In genomic region chr11:130243816-130244215, GRCh38 we compare ENCODE assay signal across 10 cellular contexts.
DNase-seq lines count a peak whose midpoint lies in the region; ATAC-seq and TF ChIP-seq lines count a peak whose summit lies in the region.
"Had no signal": no experiment of that assay in that cellular context is flagged by ENCODE, and none has a peak within 500 bp of the region (broad histone marks: within the 10 kb centered on the region; RNA-seq: fewer than 3 reads in every experiment).

No MANE protein-coding gene starts in this region.

- no peak for TF ChIP-seq POLR2A in gastroesophageal sphincter (IDR thresholded peaks at IDR 0.05)

- peaks cover 0 to 8% of the 10 kb centered on the region in 2 donors for H3K36me3 ChIP-seq in gastroesophageal sphincter

- ATAC-seq in GM19372 (IDR thresholded peaks at IDR 0.05; ENCODE audit: low read depth, unreplicated experiment) (peak; percentile 81), HG02981 (IDR thresholded peaks at IDR 0.05; ENCODE audit: unreplicated experiment) (peak; percentile 72), gastroesophageal sphincter (no peak)

- peak overlapping the region; percentile 60 for H3K27ac Mint-ChIP-seq in T-helper 2 cell treated with Interferon-gamma antibody and Interleukin-4, amounts not matched to agents 5 μg/mL and 100 μg/mL, for 36 hours
- H3K27ac Mint-ChIP-seq: brain had no signal

- no peaks in the 10 kb centered on the region for H3K9me3 Mint-ChIP-seq in T-helper 2 cell treated with Interferon-gamma antibody and Interleukin-4, amounts not matched to agents 5 μg/mL and 100 μg/mL, for 36 hours
- H3K9me3 Mint-ChIP-seq: brain had no signal

- H3K27ac ChIP-seq in gastroesophageal sphincter: no peak overlapping the region

- DNase-seq in T-helper 2 cell treated with Interferon-gamma antibody and Interleukin-4, amounts not matched to agents 5 μg/mL and 100 μg/mL, for 36 hours (ENCODE audit: low spot score): no peak
- no peak for DNase-seq in NCI-H2081 (lab: John Stamatoyannopoulos, UW)
- no peak for DNase-seq in DMS 273 treated with DMSO at 0.1 percent for 48 hours (lab: John Stamatoyannopoulos, UW)
- no peak for DNase-seq in HT-29 (ENCODE audit: low spot score)
- DNase-seq: NCI-H1105 treated with DMSO at 0.1 percent for 48 hours had no signal

- H3K27me3 Mint-ChIP-seq in T-helper 2 cell treated with Interferon-gamma antibody and Interleukin-4, amounts not matched to agents 5 μg/mL and 100 μg/mL, for 36 hours (ENCODE audit: low read depth): no peaks in the 10 kb centered on the region
- H3K27me3 Mint-ChIP-seq: brain had no signal

- no peaks in the 10 kb centered on the region for H3K27me3 ChIP-seq in gastroesophageal sphincter

- peaks cover 0 to 14% (median 6%) of the 10 kb centered on the region in 3 donors for H3K4me1 ChIP-seq in gastroesophageal sphincter

- 56 to 75% methylated on average over 2 of the region's 2 CpGs for WGBS in gastroesophageal sphincter (ENCODE audit: low coverage in 1 of 2), 2 donors

- no peaks in the 10 kb centered on the region for H3K9me3 ChIP-seq in gastroesophageal sphincter

- H3K4me3 Mint-ChIP-seq in T-helper 2 cell treated with Interferon-gamma antibody and Interleukin-4, amounts not matched to agents 5 μg/mL and 100 μg/mL, for 36 hours: peak overlapping the region; percentile 24
- H3K4me3 Mint-ChIP-seq: brain had no signal

- TF ChIP-seq CTCF in gastroesophageal sphincter (IDR thresholded peaks at IDR 0.05): no peak

- H3K4me3 ChIP-seq in GM08714 (ENCODE audit: low read length) (0 out of 2 replicates have a peak overlapping the region, but pooled peaks have one; percentile 18), gastroesophageal sphincter (no peak overlapping the region)

- H3K36me3 Mint-ChIP-seq in T-helper 2 cell treated with Interferon-gamma antibody and Interleukin-4, amounts not matched to agents 5 μg/mL and 100 μg/mL, for 36 hours (ENCODE audit: low read depth): peaks cover 24% of the 10 kb centered on the region

- peaks cover 33% of the 10 kb centered on the region for H3K4me1 Mint-ChIP-seq in T-helper 2 cell treated with Interferon-gamma antibody and Interleukin-4, amounts not matched to agents 5 μg/mL and 100 μg/mL, for 36 hours (ENCODE audit: low read depth)

- no peak for TF ChIP-seq EP300 in gastroesophageal sphincter (IDR thresholded peaks at IDR 0.05)
